Comparison of ENCODE assay signal across 9 cellular contexts in genomic region chr12:4809449-4810218, GRCh38.
DNase-seq lines count a peak whose midpoint lies in the region; ATAC-seq, FAIRE-seq and TF ChIP-seq lines count a peak whose summit lies in the region.
"Had no signal": no experiment of that assay in that cellular context is flagged by ENCODE, and none has a peak within 500 bp of the region (broad histone marks: within the 10 kb centered on the region; RNA-seq: fewer than 3 reads in every experiment).

No MANE protein-coding gene starts in this region.

- H3K4me1 Mint-ChIP-seq in activated CD4-positive, alpha-beta memory T cell treated with anti-CD3 and anti-CD28 coated beads, Interleukin-2, amount 10 ng/mL, durations not matched to agents 7 days and 5 days, result peaks cover 47% of the 10 kb centered on the region
- H3K4me1 Mint-ChIP-seq in Caco-2 (ENCODE audit: low read depth, unreplicated experiment), result no peaks in the 10 kb centered on the region

- DNase-seq in H7, result peak; percentile 77
- DNase-seq in activated CD4-positive, alpha-beta memory T cell treated with anti-CD3 and anti-CD28 coated beads, Interleukin-2, amount 10 ng/mL, durations not matched to agents 7 days and 5 days, result peak; percentile 32
- DNase-seq in small intestine, result no peak
- DNase-seq in cortex of kidney (lab: John Stamatoyannopoulos, UW), result no peak
- no peak for DNase-seq in Caco-2

- H3K27me3 ChIP-seq in H7 (ENCODE audit: control insufficient read depth, insufficient read depth, low read length), result peaks cover 33% of the 10 kb centered on the region
- peaks cover 3 to 14% of the 10 kb centered on the region in 2 donors for H3K27me3 ChIP-seq in small intestine (ENCODE audit: control insufficient read depth in 2 of 2, insufficient read depth in 2 of 2, low read length in 2 of 2)
- H3K27me3 ChIP-seq in Caco-2 (replicated peaks; ENCODE audit: control insufficient read depth, insufficient read depth, low read length), result no peaks in the 10 kb centered on the region

- no peaks in the 10 kb centered on the region for H3K4me1 ChIP-seq in small intestine (ENCODE audit: control insufficient read depth in 2 of 2, insufficient read depth in 1 of 2, low read depth in 1 of 2, low read length in 1 of 2)
- no peaks in the 10 kb centered on the region for H3K4me1 ChIP-seq in Caco-2

- no peak overlapping the region for H3K27ac Mint-ChIP-seq in activated CD4-positive, alpha-beta memory T cell treated with anti-CD3 and anti-CD28 coated beads, Interleukin-2, amount 10 ng/mL, durations not matched to agents 7 days and 5 days
- H3K27ac Mint-ChIP-seq in Caco-2 (ENCODE audit: unreplicated experiment), result no peak overlapping the region

- no peaks in the 10 kb centered on the region; the same call in 1 of the 2 replicates for H3K36me3 ChIP-seq in H7 (replicated peaks; ENCODE audit: control insufficient read depth, insufficient read depth, low read length)
- no peaks in the 10 kb centered on the region for H3K36me3 ChIP-seq in small intestine (ENCODE audit: control insufficient read depth in 2 of 2, insufficient read depth in 2 of 2, low read length in 2 of 2)
- H3K36me3 ChIP-seq in Caco-2 (ENCODE audit: control insufficient read depth, insufficient read depth, low read length), result no peaks in the 10 kb centered on the region

- CTCF ChIA-PET in activated CD4-positive, alpha-beta memory T cell treated with anti-CD3 and anti-CD28 coated beads, Interleukin-2, amount 10 ng/mL, durations not matched to agents 7 days and 5 days (lab: Charles Lee), result interaction anchor here (1.3 to 6.7 kb wide), 3 partner anchors 15 to 46 kb away, joined by 3 to 32 read pairs (median 6); no protein-coding TSS in a partner anchor
- CTCF ChIA-PET in Caco-2 (lab: Charles Lee), result no interaction called here

- intact Hi-C loops in Caco-2 (cut with micrococcal nuclease; ENCODE audit: unreplicated experiment), result no loop called here

- peaks cover 11% of the 10 kb centered on the region for H3K27me3 Mint-ChIP-seq in activated CD4-positive, alpha-beta memory T cell treated with anti-CD3 and anti-CD28 coated beads, Interleukin-2, amount 10 ng/mL, durations not matched to agents 7 days and 5 days
- H3K27me3 Mint-ChIP-seq in Caco-2 (ENCODE audit: insufficient read depth, unreplicated experiment), result peaks cover 13% of the 10 kb centered on the region

- no peak overlapping the region for H3K27ac ChIP-seq in small intestine (ENCODE audit: low read depth in 1 of 2, low read length in 1 of 2)
- H3K27ac ChIP-seq: epithelial cell of prostate had no signal

- TF ChIP-seq CTCF in Caco-2 (IDR thresholded peaks at IDR 0.05; ENCODE audit: insufficient read depth in 1 of 2, low read depth in 1 of 2, low read length in 1 of 2, severe bottlenecking in 1 of 2, unreplicated experiment in 1 of 2), result no peak

- WGBS in small intestine, 3 donors, result 1 to 9% (median 8%) methylated on average over 60 to 80 of the region's 80 CpGs

- peak overlapping the region; percentile 70 for H3K4me3 Mint-ChIP-seq in activated CD4-positive, alpha-beta memory T cell treated with anti-CD3 and anti-CD28 coated beads, Interleukin-2, amount 10 ng/mL, durations not matched to agents 7 days and 5 days
- H3K4me3 Mint-ChIP-seq in Caco-2 (ENCODE audit: unreplicated experiment), result no peak overlapping the region

- H3K4me3 ChIP-seq in H7 (ENCODE audit: insufficient read depth, low read depth, low read length) (peak overlapping the region; percentile 70), iPS-11a (ENCODE audit: low read depth, low read length) (peak overlapping the region; percentile 57), small intestine (ENCODE audit: low read depth in 1 of 2, low read length in 2 of 2) (peak overlapping the region; percentile 4 to 22), Caco-2 (ENCODE audit: low read depth, low read length) (no peak overlapping the region)

- no peaks in the 10 kb centered on the region for H3K9me3 ChIP-seq in small intestine (ENCODE audit: control insufficient read depth, low read depth)
- no peaks in the 10 kb centered on the region for H3K9me3 ChIP-seq in Caco-2

- no peaks in the 10 kb centered on the region for H3K9me3 Mint-ChIP-seq in activated CD4-positive, alpha-beta memory T cell treated with anti-CD3 and anti-CD28 coated beads, Interleukin-2, amount 10 ng/mL, durations not matched to agents 7 days and 5 days
- no peaks in the 10 kb centered on the region for H3K9me3 Mint-ChIP-seq in Caco-2 (ENCODE audit: unreplicated experiment)

- POLR2A ChIA-PET in activated CD4-positive, alpha-beta memory T cell treated with anti-CD3 and anti-CD28 coated beads, Interleukin-2, amount 10 ng/mL, durations not matched to agents 7 days and 5 days (lab: Charles Lee), result interaction anchor here (1.0 to 4.8 kb wide), 3 partner anchors 18 to 160 kb away, joined by 3 to 52 read pairs (median 3); no protein-coding TSS in a partner anchor
- POLR2A ChIA-PET in Caco-2 (lab: Charles Lee), result no interaction called here

- no TSS peak for BruUV-seq in Caco-2 (replicated peaks; lab: Mats Ljungman, UMichigan)

- peaks cover 29% of the 10 kb centered on the region for H3K36me3 Mint-ChIP-seq in activated CD4-positive, alpha-beta memory T cell treated with anti-CD3 and anti-CD28 coated beads, Interleukin-2, amount 10 ng/mL, durations not matched to agents 7 days and 5 days (ENCODE audit: low read depth)
- no peaks in the 10 kb centered on the region for H3K36me3 Mint-ChIP-seq in Caco-2 (ENCODE audit: insufficient read depth, unreplicated experiment)

- no peak for FAIRE-seq in small intestine (lab: Jason Lieb, UNC)

- no peak for ATAC-seq in HG03097 (IDR thresholded peaks at IDR 0.05; ENCODE audit: low FRiP score, unreplicated experiment)
- no peak for ATAC-seq in HG02798 (IDR thresholded peaks at IDR 0.05; ENCODE audit: poor library complexity, unreplicated experiment)

Comparison
In these comparisons a context has a peak if more than half of its experiments do, and no peak if none do; other contexts are left out.
1. DNase-seq: peak in H7 (single experiment) and activated CD4-positive, alpha-beta memory T cell treated with anti-CD3 and anti-CD28 coated beads, Interleukin-2, amount 10 ng/mL, durations not matched to agents 7 days and 5 days (single experiment); none in small intestine (single experiment), cortex of kidney (single experiment) and Caco-2 (0 of 2).